ENCODE assay signal across 9 cellular contexts in genomic region chr6:32825966-32826365, GRCh38. TPM values are rescaled to one million over a fixed set of nuclear protein-coding genes. Genes with fewer than 3 reads are reported as not detected.
A peak's percentile ranks its signal among the peaks of the same experiment; 100 is the strongest.
DNase-seq lines count a peak whose midpoint lies in the region; ATAC-seq, FAIRE-seq and TF ChIP-seq lines count a peak whose summit lies in the region.
"Had no signal": no experiment of that assay in that cellular context is flagged by ENCODE, and none has a peak within 500 bp of the region (broad histone marks: within the 10 kb centered on the region; RNA-seq: fewer than 3 reads in every experiment).

No MANE protein-coding gene starts in this region.

- no peaks in the 10 kb centered on the region for H3K27me3 ChIP-seq in A673 (replicated peaks; ENCODE audit: insufficient read depth, low read depth, low read length, poor library complexity)
- no peaks in the 10 kb centered on the region for H3K27me3 ChIP-seq in ascending aorta

- BruUV-seq in A673 (replicated peaks; lab: Mats Ljungman, UMichigan), result no TSS peak

- peak; percentile 28 for FAIRE-seq in GM19239 (lab: Jason Lieb, UNC)

- intact Hi-C loops in A673 (cut with micrococcal nuclease; ENCODE audit: unreplicated experiment), result loop anchor here (5.0 kb wide), 1 partner anchor 41 kb away; no protein-coding TSS in a partner anchor
- intact Hi-C loops in ascending aorta (cut with DNase I), result loop anchor here (5.0 kb wide), 1 partner anchor 41 kb away; no protein-coding TSS in a partner anchor

- no peaks in the 10 kb centered on the region for H3K36me3 ChIP-seq in A673 (ENCODE audit: insufficient read depth, low read length, poor library complexity, severe bottlenecking)
- H3K36me3 ChIP-seq in ascending aorta, result peaks cover 21 to 24% of the 10 kb centered on the region in 2 donors

- CTCF ChIA-PET in A673 (lab: Charles Lee), result interaction anchor here (1.3 to 2.0 kb wide), 3 partner anchors 13 to 159 kb away, joined by 3 to 11 read pairs (median 10); partner anchors contain the start of gene TAP2

- no peaks in the 10 kb centered on the region for H3K9me3 ChIP-seq in A673 (ENCODE audit: low read depth, low read length, poor library complexity, severe bottlenecking)
- no peaks in the 10 kb centered on the region for H3K9me3 ChIP-seq in ascending aorta

- POLR2A ChIA-PET in A673 (lab: Charles Lee; ENCODE audit: low non-redundant PET), result interaction anchor here (0.8 kb wide), 1 partner anchor 146 kb away, joined by 3 read pairs; no protein-coding TSS in a partner anchor

- H3K27ac ChIP-seq in A673 (ENCODE audit: low read depth, low read length, poor library complexity, severe bottlenecking), result no peak overlapping the region
- H3K27ac ChIP-seq in ascending aorta, result no peak overlapping the region

- H3K4me1 ChIP-seq in A673 (ENCODE audit: insufficient read depth, low read length, poor library complexity, severe bottlenecking), result no peaks in the 10 kb centered on the region
- no peaks in the 10 kb centered on the region for H3K4me1 ChIP-seq in ascending aorta

- no peak for ATAC-seq in GM18870 (IDR thresholded peaks at IDR 0.05; ENCODE audit: unreplicated experiment)

- H3K4me3 ChIP-seq in A673 (ENCODE audit: low read depth, low read length, poor library complexity, severe bottlenecking) (no peak overlapping the region), ascending aorta (no peak overlapping the region)

- DNase-seq in A673 (ENCODE audit: low spot score) (peak; percentile 40), GM19239 (ENCODE audit: insufficient read length, low spot score) (no peak), ascending aorta (ENCODE audit: low spot score in 2 of 2) (no peak), kidney glomerular epithelial cell (lab: John Stamatoyannopoulos, UW) (peak; percentile 15), islet precursor cell (no peak), NCI-H2029 (lab: John Stamatoyannopoulos, UW) (no peak)
- no peak for DNase-seq in central memory CD4-positive, alpha-beta T cell
- DNase-seq: naive B cell had no signal

- TF ChIP-seq CTCF in A673 (conservative IDR thresholded peaks at IDR 0.05; ENCODE audit: low read depth, low read length) (peak; percentile 49), ascending aorta (IDR thresholded peaks at IDR 0.05) (peak in 2 of 3 experiments; percentile 30 to 46)

RNA-seq across cellular contexts. Expression of gene HLA-DOB, which starts 9.2 kb away (rescaled TPM):
- 2.0 and 2.8 TPM in 2 replicates for total RNA-seq in A673 (2021)
- total RNA-seq in ascending aorta, result not detected

RNA-seq across cellular contexts. Expression of gene TAP2, which starts 12.6 kb away (rescaled TPM):
- total RNA-seq in A673 (2021), result 39.2 and 46.5 TPM in 2 replicates
- 26.7 TPM for total RNA-seq in ascending aorta

RNA-seq across cellular contexts. Expression of gene PSMB8, which starts 17.9 kb away (rescaled TPM):
- total RNA-seq in A673 (2021) (20.2 and 21.8 TPM in 2 replicates), ascending aorta (18.4 TPM)

RNA-seq across cellular contexts. Expression of gene TAP1, which starts 27.5 kb away (rescaled TPM):
- 11.7 and 12.3 TPM in 2 replicates for total RNA-seq in A673 (2021)
- total RNA-seq in ascending aorta, result 51.2 TPM

RNA-seq across cellular contexts. Expression of gene PSMB9, which starts 28.0 kb away (rescaled TPM):
- 4.3 and 6.8 TPM in 2 replicates for total RNA-seq in A673 (2021)
- total RNA-seq in ascending aorta, result 42.8 TPM

Comparison
In these comparisons a context has a peak if more than half of its experiments do, and no peak if none do; other contexts are left out.
1. DNase-seq: peak in A673 (single experiment) and kidney glomerular epithelial cell (single experiment); none in GM19239 (single experiment), ascending aorta (0 of 2), central memory CD4-positive, alpha-beta T cell (single experiment), islet precursor cell (single experiment) and NCI-H2029 (single experiment).